Comparison of ENCODE assay signal across 8 cellular contexts in the genomic region with DNA sequence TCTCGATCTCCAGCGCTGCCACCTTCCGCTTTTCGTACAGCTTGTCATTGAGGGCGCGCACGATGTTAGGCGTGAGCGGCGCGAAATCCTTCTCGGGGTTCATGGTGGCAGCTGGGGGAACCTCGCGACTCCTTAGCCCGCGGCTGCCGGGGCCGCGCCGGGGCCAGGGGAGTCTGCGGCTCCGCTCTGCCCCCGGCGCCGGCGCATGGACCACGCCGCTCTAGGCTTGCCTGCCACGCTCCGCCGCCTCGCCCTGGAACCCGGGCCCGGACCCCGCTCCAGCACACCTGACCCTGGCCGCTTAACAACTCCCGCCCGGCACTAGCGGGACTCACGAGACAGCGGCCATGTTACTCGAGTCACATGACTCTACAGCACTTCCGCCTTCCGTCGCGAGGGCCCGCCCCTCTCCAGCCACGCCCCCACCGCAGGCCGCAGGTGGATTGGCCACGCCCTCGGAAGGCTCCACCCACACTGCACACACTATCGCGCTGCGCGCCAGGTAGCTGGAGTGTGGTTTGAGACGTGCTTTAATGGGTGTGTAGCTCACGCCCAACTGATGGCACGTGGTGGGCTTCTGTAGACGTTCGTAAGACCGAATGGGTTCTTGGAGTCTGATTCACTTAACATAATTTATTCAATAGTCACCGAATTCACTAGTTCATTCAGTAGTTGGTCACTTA. TPM values are rescaled to one million over a fixed set of nuclear protein-coding genes. Genes with fewer than 3 reads are reported as not detected.
DNase-seq lines count a peak whose midpoint lies in the region; FAIRE-seq and TF ChIP-seq lines count a peak whose summit lies in the region.

Gene VAC14 (minus strand): TSS at position 361 of the 683 bp plus-strand sequence. CDS start 258 bp downstream, at position 103.

- H2BK15ac ChIP-seq in neuronal stem cell (ENCODE audit: low read length), result no peak within 1 kb of the TSS

- DNase-seq in GF-D8 (lab: John Stamatoyannopoulos, UW) (peak; percentile 65), HEK293T (ENCODE audit: extremely low spot score) (peak; percentile 97), MV-4-11 (lab: John Stamatoyannopoulos, UW) (peak; percentile 74), SJSA1 (ENCODE audit: low read depth in 1 of 2, low spot score in 2 of 2) (peak; percentile 78 to 88), frontal cortex (ENCODE audit: low spot score in 2 of 2) (peak; percentile 91 to 95), neuronal stem cell (ENCODE audit: low spot score) (peak; percentile 84)
- DNase-seq in activated naive CD4-positive, alpha-beta T cell (lab: John Stamatoyannopoulos, UW), result peak; percentile 86 to 98 (median 95)

- no peak within 1 kb of the TSS for H2BK12ac ChIP-seq in neuronal stem cell (ENCODE audit: low read length)

- H3K18ac ChIP-seq in neuronal stem cell (ENCODE audit: low read length), result peak within 1 kb of the TSS; percentile 50

- no peak within 1 kb of the TSS for H3K14ac ChIP-seq in neuronal stem cell (ENCODE audit: low read length)

- H4K8ac ChIP-seq in neuronal stem cell (ENCODE audit: low read depth, low read length), result no peak within 1 kb of the TSS

- H4K91ac ChIP-seq in neuronal stem cell (ENCODE audit: low read depth, low read length, poor library complexity), result no peak within 1 kb of the TSS

- no peak within 1 kb of the TSS for H2BK5ac ChIP-seq in neuronal stem cell (ENCODE audit: low read length)

- no peak within 1 kb of the TSS for H2BK120ac ChIP-seq in neuronal stem cell (ENCODE audit: low read depth, low read length)

- TF ChIP-seq CTCF in subcutaneous adipose tissue (IDR thresholded peaks at IDR 0.05; ENCODE audit: low read depth), result no peak

- H3K9me3 ChIP-seq in SJSA1 (replicated peaks) (no peaks in the 10 kb centered on the region), neuronal stem cell (replicated peaks in 1 of 2; ENCODE audit: control insufficient read depth in 2 of 2, insufficient read depth in 1 of 2, low read depth in 1 of 2, low read length in 2 of 2) (peaks cover 0 to 1% of the 10 kb centered on the region in 2 donors)

- peaks cover 14% of the 10 kb centered on the region for H3K36me3 ChIP-seq in SJSA1
- peaks cover 0 to 15% of the 10 kb centered on the region in 2 donors for H3K36me3 ChIP-seq in neuronal stem cell (replicated peaks in 1 of 2; ENCODE audit: control insufficient read depth in 2 of 2, insufficient read depth in 2 of 2, low read length in 2 of 2)

- H3K23ac ChIP-seq in neuronal stem cell (ENCODE audit: low read depth, low read length, poor library complexity), result peak within 1 kb of the TSS; percentile 61

- H2AFZ ChIP-seq in neuronal stem cell (ENCODE audit: low read length), result peak within 1 kb of the TSS; percentile 95

- peak within 1 kb of the TSS; percentile 93 for H3K4me2 ChIP-seq in neuronal stem cell (ENCODE audit: insufficient read depth, low read length, poor library complexity, severe bottlenecking)

- H3K27ac ChIP-seq in SJSA1, result no peak within 1 kb of the TSS; the same call in 1 of the 2 replicates
- no peak within 1 kb of the TSS for H3K27ac ChIP-seq in neuronal stem cell (replicated peaks; ENCODE audit: low read length)

- H3K4ac ChIP-seq in neuronal stem cell (ENCODE audit: low read length), result no peak within 1 kb of the TSS

- FAIRE-seq in frontal cortex (lab: Jason Lieb, UNC), result no peak

- peak within 1 kb of the TSS; percentile 68 for H3K4me3 ChIP-seq in SJSA1
- peak within 1 kb of the TSS; percentile 62 to 96 for H3K4me3 ChIP-seq in neuronal stem cell (ENCODE audit: low read length in 2 of 2)

- WGBS in neuronal stem cell (ENCODE audit: extremely low coverage in 2 of 2, insufficient read length in 2 of 2, insufficient replicate concordance in 1 of 2), 2 donors, result no CpG with 5 or more reads among the region's 63 CpGs

- H2AK5ac ChIP-seq in neuronal stem cell (ENCODE audit: low read depth, low read length), result peak within 1 kb of the TSS; percentile 31

- peaks cover 26% of the 10 kb centered on the region for H3K4me1 ChIP-seq in SJSA1 (replicated peaks)
- H3K4me1 ChIP-seq in neuronal stem cell (ENCODE audit: control insufficient read depth in 2 of 2, insufficient read depth in 1 of 2, low read depth in 1 of 2, low read length in 2 of 2), result peaks cover 3 to 4% of the 10 kb centered on the region in 2 donors

- peak within 1 kb of the TSS; percentile 88 for H3K9ac ChIP-seq in neuronal stem cell (ENCODE audit: low read depth, low read length, poor library complexity)

- POLR2A ChIA-PET in HEK293T (lab: Yijun Ruan, JAX), result interaction anchor here (1.0 to 1.3 kb wide), 3 partner anchors 8 to 52 kb away, joined by 3 to 6 read pairs (median 3); no protein-coding TSS in a partner anchor

- H3K79me1 ChIP-seq in neuronal stem cell (ENCODE audit: low read depth, low read length), result peaks cover 7% of the 10 kb centered on the region

- CTCF ChIA-PET in HEK293T (lab: Yijun Ruan, JAX), result interaction anchor here (0.6 kb wide), 1 partner anchor 511 kb away, joined by 3 read pairs; no protein-coding TSS in a partner anchor

- H3K27me3 ChIP-seq in SJSA1 (replicated peaks), result no peaks in the 10 kb centered on the region
- peaks cover 0 to 9% (median 0%) of the 10 kb centered on the region in 3 experiments for H3K27me3 ChIP-seq in neuronal stem cell (ENCODE audit: control insufficient read depth in 3 of 3, insufficient read depth in 3 of 3, low read depth in 1 of 3, low read length in 3 of 3)

TF ChIP-seq in HEK293T, 16 proteins besides CTCF, POLR2A, EP300 and RAD21:
- TF ChIP-seq ZNF384 (IDR thresholded peaks at IDR 0.05), result no peak
- TF ChIP-seq FOXK2 (IDR thresholded peaks at IDR 0.05), result no peak
- 0 out of 2 replicates have a peak, but pooled peaks have one; percentile 52 for TF ChIP-seq SP1 (IDR thresholded peaks at IDR 0.05)
- TF ChIP-seq CTBP1 (IDR thresholded peaks at IDR 0.05; ENCODE audit: borderline replicate concordance), result no peak
- no peak for TF ChIP-seq FOXM1 (IDR thresholded peaks at IDR 0.05; ENCODE audit: borderline replicate concordance)
- peak; percentile 93 for TF ChIP-seq ELF4 (IDR thresholded peaks at IDR 0.05)
- TF ChIP-seq L3MBTL2 (conservative IDR thresholded peaks at IDR 0.05), result peak; percentile 90
- TF ChIP-seq FOXA1 (IDR thresholded peaks at IDR 0.05), result no peak
- TF ChIP-seq, protein P1, sequence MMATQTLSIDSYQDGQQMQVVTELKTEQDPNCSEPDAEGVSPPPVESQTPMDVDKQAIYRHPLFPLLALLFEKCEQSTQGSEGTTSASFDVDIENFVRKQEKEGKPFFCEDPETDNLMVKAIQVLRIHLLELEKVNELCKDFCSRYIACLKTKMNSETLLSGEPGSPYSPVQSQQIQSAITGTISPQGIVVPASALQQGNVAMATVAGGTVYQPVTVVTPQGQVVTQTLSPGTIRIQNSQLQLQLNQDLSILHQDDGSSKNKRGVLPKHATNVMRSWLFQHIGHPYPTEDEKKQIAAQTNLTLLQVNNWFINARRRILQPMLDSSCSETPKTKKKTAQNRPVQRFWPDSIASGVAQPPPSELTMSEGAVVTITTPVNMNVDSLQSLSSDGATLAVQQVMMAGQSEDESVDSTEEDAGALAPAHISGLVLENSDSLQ (IDR thresholded peaks at IDR 0.05), result no peak
- TF ChIP-seq BHLHE40 (IDR thresholded peaks at IDR 0.05; ENCODE audit: borderline replicate concordance), result no peak
- TF ChIP-seq NFRKB (IDR thresholded peaks at IDR 0.05), result no peak

RNA-seq across cellular contexts. Expression of gene VAC14, which starts in this region (rescaled TPM):
- total RNA-seq in SJSA1 (2014; rRNA removed; shearing (Covaris generic)), result 44.9 and 46.7 TPM in 2 replicates
- total RNA-seq in frontal cortex (13.0 TPM), subcutaneous adipose tissue (10 to 100 TPM; 20.5 to 44.2 (median 29.5) TPM)
- 24.7 TPM for polyA plus RNA-seq in neuronal stem cell (2013, experiment 1 of 2)
- 23.1 TPM for polyA plus RNA-seq in neuronal stem cell (2013, experiment 2 of 2)
